In genomic region chr6:31615748-31616147, GRCh38 we compare ENCODE assay signal across 9 cellular contexts.
DNase-seq lines count a peak whose midpoint lies in the region; ATAC-seq and TF ChIP-seq lines count a peak whose summit lies in the region.
"Had no signal": no experiment of that assay in that cellular context is flagged by ENCODE, and none has a peak within 500 bp of the region (broad histone marks: within the 10 kb centered on the region; RNA-seq: fewer than 3 reads in every experiment).

No MANE protein-coding gene starts in this region.

- H3K4me3 Mint-ChIP-seq in activated naive CD8-positive, alpha-beta T cell treated with anti-CD3 and anti-CD28 coated beads, Interleukin-2, amount 50 U/mL, for 24 hours: peak overlapping the region; percentile 90

- peaks cover 51% of the 10 kb centered on the region for H3K4me1 Mint-ChIP-seq in activated naive CD8-positive, alpha-beta T cell treated with anti-CD3 and anti-CD28 coated beads, Interleukin-2, amount 50 U/mL, for 24 hours

- peak overlapping the region; percentile 94 for H3K27ac Mint-ChIP-seq in activated naive CD8-positive, alpha-beta T cell treated with anti-CD3 and anti-CD28 coated beads, Interleukin-2, amount 50 U/mL, for 24 hours

- DNase-seq in GDM1 (lab: John Stamatoyannopoulos, UW) (peak; percentile 96), NOMO-1 treated with DMSO at 0.1 percent for 48 hours (lab: John Stamatoyannopoulos, UW; ENCODE audit: unreplicated experiment) (peak; percentile 88), pons (ENCODE audit: low spot score) (peak; percentile 27), NCI-H82 (lab: John Stamatoyannopoulos, UW) (no peak), AG08395 (ENCODE audit: low spot score) (no peak), NCI-H2196 treated with DMSO at 0.1 percent for 48 hours (lab: John Stamatoyannopoulos, UW; ENCODE audit: unreplicated experiment) (no peak), GM10248 (ENCODE audit: extremely low spot score) (no peak)
- DNase-seq in activated naive CD8-positive, alpha-beta T cell treated with anti-CD3 and anti-CD28 coated beads, Interleukin-2, amount 50 U/mL, for 24 hours: peak; percentile 61
- DNase-seq: cerebellar nuclear complex had no signal

- no peaks in the 10 kb centered on the region for H3K27me3 Mint-ChIP-seq in activated naive CD8-positive, alpha-beta T cell treated with anti-CD3 and anti-CD28 coated beads, Interleukin-2, amount 50 U/mL, for 24 hours

- no peak for TF ChIP-seq CTCF in GM10248 (IDR thresholded peaks at IDR 0.05; ENCODE audit: control extremely low read depth, extremely low read depth, low read depth, missing control alignments)

- CTCF ChIA-PET in GM10248 (lab: Yijun Ruan, JAX): interaction anchor here (0.8 to 6.6 kb wide), 6 partner anchors 10 to 65 kb away, joined by 3 to 73 read pairs (median 10); partner anchors contain the start of gene LTB

- ATAC-seq in activated naive CD8-positive, alpha-beta T cell treated with anti-CD3 and anti-CD28 coated beads, Interleukin-2, amount 50 U/mL, for 24 hours: no peak

- POLR2A ChIA-PET in GM10248 (lab: Yijun Ruan, JAX): no interaction called here

- no peaks in the 10 kb centered on the region for H3K9me3 Mint-ChIP-seq in activated naive CD8-positive, alpha-beta T cell treated with anti-CD3 and anti-CD28 coated beads, Interleukin-2, amount 50 U/mL, for 24 hours

- H3K36me3 Mint-ChIP-seq in activated naive CD8-positive, alpha-beta T cell treated with anti-CD3 and anti-CD28 coated beads, Interleukin-2, amount 50 U/mL, for 24 hours (ENCODE audit: low read depth): peaks cover 20% of the 10 kb centered on the region

Comparison
In these comparisons a context has a peak if more than half of its experiments do, and no peak if none do; other contexts are left out.
1. DNase-seq: peak in GDM1 (single experiment), NOMO-1 treated with DMSO at 0.1 percent for 48 hours (single experiment), activated naive CD8-positive, alpha-beta T cell treated with anti-CD3 and anti-CD28 coated beads, Interleukin-2, amount 50 U/mL, for 24 hours (single experiment) and pons (single experiment); none in NCI-H82 (single experiment), AG08395 (single experiment), NCI-H2196 treated with DMSO at 0.1 percent for 48 hours (single experiment) and GM10248 (single experiment).